ENCODE assay signal across 14 cellular contexts in genomic region chr9:85541876-85542275, GRCh38.
"Had no signal": no experiment of that assay in that cellular context is flagged by ENCODE, and none has a peak within 500 bp of the region (broad histone marks: within the 10 kb centered on the region; RNA-seq: fewer than 3 reads in every experiment).

No MANE protein-coding gene starts in this region.

- ATAC-seq: activated T-helper 17 cell treated with anti-CD3 and anti-CD28 coated beads, Interleukin-2, amount 50 U/mL, for 72 hours; heart left ventricle; left ventricle myocardium superior; pancreas; SK-N-SH treated with all-trans-retinoic acid at 6 μM for 48 hours had no signal

- H3K4me3 ChIP-seq: adrenal gland, breast epithelium, heart left ventricle, neural progenitor cell, pancreas, transverse colon had no signal

- DNase-seq: activated B cell treated with CpG ODN at 0.5 μM for 24 hours; activated CD4-positive, alpha-beta T cell treated with anti-CD3 and anti-CD28 coated beads, Interleukin-2, amount 10 ng/mL, durations not matched to agents 24 days and 14 days; activated naive CD4-positive, alpha-beta T cell treated with anti-CD3 and anti-CD28 coated beads, Interleukin-2, amount 10 ng/mL, durations not matched to agents 7 days and 5 days; activated T-cell treated with anti-CD3 and anti-CD28 coated beads for 4 hours; adrenal gland; heart left ventricle; kidney; left ventricle myocardium superior; pancreas; transverse colon had no signal

- H3K9me3 ChIP-seq: adrenal gland, breast epithelium, heart left ventricle, pancreas, transverse colon had no signal

- H3K4me1 ChIP-seq: adrenal gland, breast epithelium, neural progenitor cell, pancreas, transverse colon had no signal

- H3K36me3 ChIP-seq: adrenal gland, breast epithelium, pancreas, transverse colon had no signal

- H3K27me3 ChIP-seq: adrenal gland, breast epithelium, heart left ventricle, neural progenitor cell, pancreas, transverse colon had no signal

- H3K27ac ChIP-seq: adrenal gland, breast epithelium, heart left ventricle, neural progenitor cell, pancreas, transverse colon had no signal
